8 cellular contexts compared by ENCODE assay signal in the genomic region with DNA sequence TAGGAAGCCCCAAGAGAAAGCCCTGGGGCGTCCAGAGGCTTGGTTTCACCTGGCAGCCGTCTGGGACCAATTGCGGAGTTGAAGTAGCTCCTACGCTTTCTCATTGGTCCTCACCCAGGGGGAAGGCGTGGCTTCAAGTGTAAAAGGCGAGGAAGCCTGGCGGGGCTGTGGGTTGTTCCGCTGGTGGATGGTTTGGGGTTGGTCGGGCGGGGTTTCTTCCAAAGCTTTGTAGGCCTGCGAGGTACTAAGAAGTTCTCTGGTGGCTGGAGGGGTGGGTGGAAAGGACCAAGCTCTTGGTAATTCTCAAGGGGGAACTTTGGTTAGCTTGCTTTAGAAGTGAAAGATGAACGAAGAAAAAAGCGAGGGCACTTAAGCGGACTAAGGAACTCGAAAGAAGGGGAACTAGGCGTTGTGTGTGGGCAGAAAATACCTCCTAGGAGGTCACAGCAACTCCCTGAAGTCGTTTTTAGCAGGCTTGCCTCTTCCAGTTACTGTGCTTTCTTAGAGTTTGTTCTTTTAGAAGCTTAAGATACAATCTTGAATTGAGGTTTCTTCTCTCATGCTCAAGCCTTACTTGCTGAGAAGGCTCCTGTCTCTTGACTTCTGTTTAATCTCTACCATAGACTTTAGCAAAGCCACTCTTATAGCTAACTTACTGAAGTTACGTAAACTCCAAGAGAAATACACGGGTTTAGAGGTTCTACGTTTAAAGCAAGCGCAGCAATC. TPM values are rescaled to one million over a fixed set of nuclear protein-coding genes. Genes with fewer than 3 reads are reported as not detected.
A peak's percentile ranks its signal among the peaks of the same experiment; 100 is the strongest.
DNase-seq lines count a peak whose midpoint lies in the region; ATAC-seq and TF ChIP-seq lines count a peak whose summit lies in the region.

No MANE protein-coding gene starts in this region.

- no peak overlapping the region for H3K4me3 ChIP-seq in thyroid gland (replicated peaks in 1 of 3)

- H3K27me3 ChIP-seq in thyroid gland, result no peaks in the 10 kb centered on the region

- H3K27ac Mint-ChIP-seq in T-helper 17 cell (peak overlapping the region; percentile 45), natural killer cell (peak overlapping the region; percentile 51 to 87)

- H3K36me3 ChIP-seq in thyroid gland, result no peaks in the 10 kb centered on the region

- peak overlapping the region; percentile 84 for H3K4me3 Mint-ChIP-seq in T-helper 17 cell
- peak overlapping the region; percentile 86 for H3K4me3 Mint-ChIP-seq in natural killer cell

- H3K27ac ChIP-seq in thyroid gland, result no peak overlapping the region

- H3K4me1 Mint-ChIP-seq in T-helper 17 cell (peaks cover 9% of the 10 kb centered on the region), natural killer cell (peaks cover 13 to 15% of the 10 kb centered on the region in 2 donors)

- TF ChIP-seq CTCF in natural killer cell (IDR thresholded peaks at IDR 0.05), result no peak
- no peak for TF ChIP-seq CTCF in thyroid gland (IDR thresholded peaks at IDR 0.05)

- H3K36me3 Mint-ChIP-seq in T-helper 17 cell (ENCODE audit: low read depth) (no peaks in the 10 kb centered on the region), natural killer cell (no peaks in the 10 kb centered on the region)

- WGBS in thyroid gland, 2 donors, result 74 to 78% methylated on average over 21 of the region's 21 CpGs

- H3K9me3 ChIP-seq in T-helper 17 cell (ENCODE audit: control insufficient read depth, low read length, poor library complexity, severe bottlenecking) (no peaks in the 10 kb centered on the region), thyroid gland (no peaks in the 10 kb centered on the region)

- TF ChIP-seq POLR2A in thyroid gland (IDR thresholded peaks at IDR 0.05), result no peak

- intact Hi-C loops in natural killer cell (cut with micrococcal nuclease) (no loop called here), thyroid gland (cut with DNase I) (no loop called here)

- H3K9me3 Mint-ChIP-seq in natural killer cell, result no peaks in the 10 kb centered on the region

- no peaks in the 10 kb centered on the region for H3K4me1 ChIP-seq in thyroid gland

- no peaks in the 10 kb centered on the region for H3K27me3 Mint-ChIP-seq in T-helper 17 cell
- no peaks in the 10 kb centered on the region for H3K27me3 Mint-ChIP-seq in natural killer cell (ENCODE audit: low read depth in 2 of 2)

- ATAC-seq in GM18861 (IDR thresholded peaks at IDR 0.05; ENCODE audit: unreplicated experiment) (peak; percentile 92), HG03025 (IDR thresholded peaks at IDR 0.05; ENCODE audit: low FRiP score, unreplicated experiment) (peak; percentile 92), T-helper 17 cell (peak; percentile 99), natural killer cell (peak; percentile 87 to 99 (median 98))

- DNase-seq in T-helper 17 cell (peak; percentile 55 to 58 (median 55)), natural killer cell (peak; percentile 53), thyroid gland (peak; percentile 17 to 29), NCI-H446 treated with DMSO at 0.1 percent for 48 hours (lab: John Stamatoyannopoulos, UW) (no peak), NCI-H1092 treated with DMSO at 0.1 percent for 48 hours (lab: John Stamatoyannopoulos, UW) (no peak)
- peak; percentile 48 for DNase-seq in activated naive CD8-positive, alpha-beta T cell treated with anti-CD3 and anti-CD28 coated beads, Interleukin-2, amount 50 U/mL, for 16 hours (ENCODE audit: low read depth, low spot score)

RNA-seq across cellular contexts. Expression of gene CCNG2, which starts 36.7 kb away (rescaled TPM):
- total RNA-seq in T-helper 17 cell (10 to 100 TPM; 21.8 to 24.3 TPM), natural killer cell (10 to 100 TPM; 35.5 to 91.5 (median 40.6) TPM), thyroid gland (10 to 100 TPM; 24.7 to 41.8 (median 29.2) TPM)

Comparison
In these comparisons a context has a peak if more than half of its experiments do, and no peak if none do; other contexts are left out.
1. DNase-seq: peak in T-helper 17 cell (3 of 3), activated naive CD8-positive, alpha-beta T cell treated with anti-CD3 and anti-CD28 coated beads, Interleukin-2, amount 50 U/mL, for 16 hours (single experiment), natural killer cell (single experiment) and thyroid gland (2 of 2); none in NCI-H446 treated with DMSO at 0.1 percent for 48 hours (single experiment) and NCI-H1092 treated with DMSO at 0.1 percent for 48 hours (single experiment).
2. Peak in every context shown above with its lines, with median percentiles within 50 percentile points of each other: ATAC-seq.